8 cellular contexts compared by ENCODE assay signal in the genomic region with DNA sequence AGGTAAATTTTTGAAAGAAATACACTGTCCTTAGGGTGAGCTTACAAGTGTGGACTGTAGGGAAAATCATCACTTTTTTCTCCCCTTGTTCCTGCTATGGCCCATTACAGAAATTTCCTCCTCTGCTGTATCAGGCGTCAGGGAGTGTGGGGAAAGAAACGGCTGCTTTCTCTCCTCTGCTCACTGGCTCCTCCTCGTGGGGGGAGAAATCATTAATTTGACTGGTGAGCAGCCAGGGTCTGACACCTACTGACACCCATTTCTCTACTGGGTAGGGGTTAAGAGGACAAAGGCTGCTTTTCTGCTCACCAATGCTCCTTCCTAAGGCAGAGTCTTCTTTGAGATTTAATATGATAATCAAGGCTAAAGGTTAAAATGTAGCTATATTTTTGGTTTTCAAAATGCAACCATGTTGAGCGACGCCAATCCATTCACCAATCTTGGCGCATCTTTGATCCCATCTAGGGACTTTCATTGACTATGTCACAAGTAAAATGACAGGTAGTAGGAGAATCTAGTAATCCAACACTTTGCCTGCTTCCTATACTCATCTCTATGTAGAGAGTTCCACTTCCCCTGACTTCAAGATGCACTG. TPM values are rescaled to one million over a fixed set of nuclear protein-coding genes. Genes with fewer than 3 reads are reported as not detected.
A peak's percentile ranks its signal among the peaks of the same experiment; 100 is the strongest.
DNase-seq lines count a peak whose midpoint lies in the region; ATAC-seq and TF ChIP-seq lines count a peak whose summit lies in the region.

No MANE protein-coding gene starts in this region.

- no peak overlapping the region for H3K27ac ChIP-seq in OCI-LY1 (ENCODE audit: low read depth, low read length, poor library complexity, severe bottlenecking)

- H3K9me3 Mint-ChIP-seq in Calu3 (ENCODE audit: low read depth, unreplicated experiment) (no peaks in the 10 kb centered on the region), progenitor cell of endocrine pancreas (ENCODE audit: low read depth) (no peaks in the 10 kb centered on the region)
- no peaks in the 10 kb centered on the region for H3K9me3 Mint-ChIP-seq in activated T-helper 1 cell treated with anti-CD3 and anti-CD28 coated beads, Interleukin-12 subunit alpha, Interleukin-12 subunit beta, Interleukin-2, Interleukin-4 antibody, amounts not matched to agents 30 ng/mL and 10 ng/mL and 1 ng/mL, durations not matched to agents 14 hours and 24 hours and 36 hours

- no peaks in the 10 kb centered on the region for H3F3A ChIP-seq in OCI-LY1 (ENCODE audit: insufficient read depth, low read length)

- BruUV-seq in Calu3 (replicated peaks; lab: Mats Ljungman, UMichigan): no TSS peak

- intact Hi-C loops in Calu3 (cut with micrococcal nuclease; ENCODE audit: unreplicated experiment): no loop called here
- intact Hi-C loops in activated T-helper 1 cell treated with anti-CD3 and anti-CD28 coated beads, Interleukin-12 subunit alpha, Interleukin-12 subunit beta, Interleukin-2, Interleukin-4 antibody, amounts not matched to agents 30 ng/mL and 10 ng/mL and 1 ng/mL, durations not matched to agents 14 hours and 24 hours and 36 hours (cut with micrococcal nuclease): loop anchor here (1.0 to 5.0 kb wide), 5 partner anchors 32 to 432 kb away; no protein-coding TSS in a partner anchor

- H3K36me3 ChIP-seq in OCI-LY1 (ENCODE audit: insufficient read depth, low read length): peaks cover 59% of the 10 kb centered on the region

- no peak overlapping the region for H3K4me3 ChIP-seq in OCI-LY1 (ENCODE audit: low read depth, low read length, poor library complexity, severe bottlenecking)

- peaks cover under 1% of the 10 kb centered on the region for H3K4me1 ChIP-seq in OCI-LY1 (ENCODE audit: insufficient read depth, low read length, severe bottlenecking)

- H3K4me2 ChIP-seq in OCI-LY1 (ENCODE audit: low read length): no peak overlapping the region

- CTCF ChIA-PET in Calu3 (lab: Charles Lee): no interaction called here

- peak; percentile 72 for DNase-seq in Calu3
- peak; percentile 34 for DNase-seq in H4 (ENCODE audit: low spot score)
- peak; percentile 20 for DNase-seq in activated T-helper 1 cell treated with anti-CD3 and anti-CD28 coated beads, Interleukin-12 subunit alpha, Interleukin-12 subunit beta, Interleukin-2, Interleukin-4 antibody, amounts not matched to agents 30 ng/mL and 10 ng/mL and 1 ng/mL, durations not matched to agents 14 hours and 24 hours and 36 hours (ENCODE audit: low spot score)
- DNase-seq in globus pallidus (ENCODE audit: low spot score): peak; percentile 52
- DNase-seq in progenitor cell of endocrine pancreas (ENCODE audit: low spot score, unreplicated experiment): peak; percentile 45

- no peaks in the 10 kb centered on the region for H3K79me2 ChIP-seq in OCI-LY1 (ENCODE audit: insufficient read depth, low read length)

- no peaks in the 10 kb centered on the region for H3K9me3 ChIP-seq in OCI-LY1 (ENCODE audit: low read length)

- H3K27ac Mint-ChIP-seq in Calu3 (ENCODE audit: unreplicated experiment) (no peak overlapping the region), progenitor cell of endocrine pancreas (no peak overlapping the region)
- H3K27ac Mint-ChIP-seq in activated T-helper 1 cell treated with anti-CD3 and anti-CD28 coated beads, Interleukin-12 subunit alpha, Interleukin-12 subunit beta, Interleukin-2, Interleukin-4 antibody, amounts not matched to agents 30 ng/mL and 10 ng/mL and 1 ng/mL, durations not matched to agents 14 hours and 24 hours and 36 hours: peak overlapping the region; percentile 37

- H4K20me1 ChIP-seq in OCI-LY1 (ENCODE audit: insufficient read depth, low read length): no peaks in the 10 kb centered on the region

- no peaks in the 10 kb centered on the region for H3K9me2 ChIP-seq in OCI-LY1 (ENCODE audit: low read depth, low read length)

- peak; percentile 32 for TF ChIP-seq CTCF in Calu3 (IDR thresholded peaks at IDR 0.05; ENCODE audit: unreplicated experiment)
- peak; percentile 71 for TF ChIP-seq CTCF in OCI-LY1 (IDR thresholded peaks at IDR 0.05; ENCODE audit: low read length)
- TF ChIP-seq CTCF in progenitor cell of endocrine pancreas (IDR thresholded peaks at IDR 0.05; ENCODE audit: unreplicated experiment): peak; percentile 66

- H3K27me3 Mint-ChIP-seq in Calu3 (ENCODE audit: unreplicated experiment): no peaks in the 10 kb centered on the region
- no peaks in the 10 kb centered on the region for H3K27me3 Mint-ChIP-seq in activated T-helper 1 cell treated with anti-CD3 and anti-CD28 coated beads, Interleukin-12 subunit alpha, Interleukin-12 subunit beta, Interleukin-2, Interleukin-4 antibody, amounts not matched to agents 30 ng/mL and 10 ng/mL and 1 ng/mL, durations not matched to agents 14 hours and 24 hours and 36 hours (ENCODE audit: insufficient read depth)
- no peaks in the 10 kb centered on the region for H3K27me3 Mint-ChIP-seq in progenitor cell of endocrine pancreas

- H3K4me1 Mint-ChIP-seq in Calu3 (ENCODE audit: low read depth, unreplicated experiment): no peaks in the 10 kb centered on the region
- H3K4me1 Mint-ChIP-seq in activated T-helper 1 cell treated with anti-CD3 and anti-CD28 coated beads, Interleukin-12 subunit alpha, Interleukin-12 subunit beta, Interleukin-2, Interleukin-4 antibody, amounts not matched to agents 30 ng/mL and 10 ng/mL and 1 ng/mL, durations not matched to agents 14 hours and 24 hours and 36 hours (ENCODE audit: low read depth): peaks cover 6% of the 10 kb centered on the region
- H3K4me1 Mint-ChIP-seq in progenitor cell of endocrine pancreas (ENCODE audit: low read depth): peaks cover 5% of the 10 kb centered on the region

- H3K36me3 Mint-ChIP-seq in Calu3 (ENCODE audit: insufficient read depth, unreplicated experiment) (no peaks in the 10 kb centered on the region), progenitor cell of endocrine pancreas (ENCODE audit: insufficient read depth) (peaks cover 12% of the 10 kb centered on the region)
- peaks cover 9% of the 10 kb centered on the region for H3K36me3 Mint-ChIP-seq in activated T-helper 1 cell treated with anti-CD3 and anti-CD28 coated beads, Interleukin-12 subunit alpha, Interleukin-12 subunit beta, Interleukin-2, Interleukin-4 antibody, amounts not matched to agents 30 ng/mL and 10 ng/mL and 1 ng/mL, durations not matched to agents 14 hours and 24 hours and 36 hours (ENCODE audit: low read depth)

- H3K9ac ChIP-seq in OCI-LY1 (ENCODE audit: low read length): no peak overlapping the region

- H3K4me3 Mint-ChIP-seq in Calu3 (ENCODE audit: low read depth, unreplicated experiment) (no peak overlapping the region), progenitor cell of endocrine pancreas (ENCODE audit: low read depth) (no peak overlapping the region)
- H3K4me3 Mint-ChIP-seq in activated T-helper 1 cell treated with anti-CD3 and anti-CD28 coated beads, Interleukin-12 subunit alpha, Interleukin-12 subunit beta, Interleukin-2, Interleukin-4 antibody, amounts not matched to agents 30 ng/mL and 10 ng/mL and 1 ng/mL, durations not matched to agents 14 hours and 24 hours and 36 hours: no peak overlapping the region

- ATAC-seq in HG02852 (IDR thresholded peaks at IDR 0.05; ENCODE audit: unreplicated experiment): no peak
- no peak for ATAC-seq in GM19397 (IDR thresholded peaks at IDR 0.05; ENCODE audit: unreplicated experiment)

- no peak overlapping the region for H2AFZ ChIP-seq in OCI-LY1 (ENCODE audit: low read length)

- no peaks in the 10 kb centered on the region for H3K27me3 ChIP-seq in OCI-LY1 (ENCODE audit: insufficient read depth, low read length)

RNA-seq across cellular contexts. Expression of a gene that starts 25.1 kb away (rescaled TPM):
- total RNA-seq in Calu3 (2022) (16.2 and 16.4 TPM in 2 replicates), progenitor cell of endocrine pancreas (11.9 and 13.8 TPM in 2 replicates)
- 28.6 and 40.0 TPM in 2 replicates for total RNA-seq in H4 (2014; rRNA removed; shearing (Covaris generic))
- 17.4 and 18.7 TPM in 2 replicates for total RNA-seq in activated T-helper 1 cell treated with anti-CD3 and anti-CD28 coated beads, Interleukin-12 subunit alpha, Interleukin-12 subunit beta, Interleukin-2, Interleukin-4 antibody, amounts not matched to agents 30 ng/mL and 10 ng/mL and 1 ng/mL, durations not matched to agents 14 hours and 24 hours and 36 hours

Comparison
In these comparisons a context has a peak if more than half of its experiments do, and no peak if none do; other contexts are left out.
1. DNase-seq: peak in every context shown above with its lines; median percentile 72 in Calu3; 52 in globus pallidus; 45 in progenitor cell of endocrine pancreas; 34 in H4; 20 in activated T-helper 1 cell treated with anti-CD3 and anti-CD28 coated beads, Interleukin-12 subunit alpha, Interleukin-12 subunit beta, Interleukin-2, Interleukin-4 antibody, amounts not matched to agents 30 ng/mL and 10 ng/mL and 1 ng/mL, durations not matched to agents 14 hours and 24 hours and 36 hours.